32 cellular contexts compared by ENCODE assay signal in the genomic region with DNA sequence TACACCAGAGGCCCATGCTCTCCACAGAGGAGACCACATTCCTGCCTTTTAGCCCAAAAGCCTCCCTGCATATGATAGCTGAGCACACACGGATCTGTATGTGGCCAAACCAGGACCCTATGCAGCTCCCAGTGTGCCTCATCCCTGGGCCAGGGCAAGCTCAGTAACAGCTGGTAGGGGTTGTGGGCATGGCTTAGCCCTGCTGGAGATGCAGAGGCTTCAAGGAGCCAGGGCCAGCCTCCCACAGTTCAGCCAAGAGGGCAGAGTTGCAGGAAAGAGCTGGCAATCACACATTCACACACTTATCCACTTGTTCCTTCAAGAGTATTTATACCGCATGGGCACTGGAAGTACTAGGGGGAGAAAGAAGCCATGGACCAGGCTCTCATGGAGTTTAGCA. TPM values are rescaled to one million over a fixed set of nuclear protein-coding genes. Genes with fewer than 3 reads are reported as not detected.
DNase-seq lines count a peak whose midpoint lies in the region; ATAC-seq and TF ChIP-seq lines count a peak whose summit lies in the region.
"Had no signal": no experiment of that assay in that cellular context is flagged by ENCODE, and none has a peak within 500 bp of the region (broad histone marks: within the 10 kb centered on the region; RNA-seq: fewer than 3 reads in every experiment).

No MANE protein-coding gene starts in this region.

- no peak overlapping the region for H3K27ac Mint-ChIP-seq in nephron
- no peak overlapping the region for H3K27ac Mint-ChIP-seq in stimulated activated effector memory CD8-positive, alpha-beta T cell treated with anti-CD3 and anti-CD28 coated beads, Interleukin-12 subunit alpha, Interleukin-12 subunit beta, amount 100 ng/mL, for 72 hours
- H3K27ac Mint-ChIP-seq: B cell; CD8-positive, alpha-beta T cell had no signal

- no peak for TF ChIP-seq EP300 in esophagus muscularis mucosa (IDR thresholded peaks at IDR 0.05)
- TF ChIP-seq EP300 in transverse colon (IDR thresholded peaks at IDR 0.05; ENCODE audit: low read depth): no peak

- H3K27me3 ChIP-seq in right atrium auricular region: no peaks in the 10 kb centered on the region
- H3K27me3 ChIP-seq in esophagus muscularis mucosa: no peaks in the 10 kb centered on the region
- H3K27me3 ChIP-seq in transverse colon: peaks cover 52% of the 10 kb centered on the region
- H3K27me3 ChIP-seq: pancreas had no signal

- peak; percentile 50 for ATAC-seq in Right ventricle myocardium inferior
- ATAC-seq in stimulated activated effector memory CD8-positive, alpha-beta T cell treated with anti-CD3 and anti-CD28 coated beads, Interleukin-12 subunit alpha, Interleukin-12 subunit beta, amount 100 ng/mL, for 72 hours: no peak
- ATAC-seq: CD8-positive, alpha-beta T cell; HCT116 had no signal

- TF ChIP-seq CTCF in right atrium auricular region (IDR thresholded peaks at IDR 0.05) (no peak), esophagus muscularis mucosa (IDR thresholded peaks at IDR 0.05) (no peak), nephron (IDR thresholded peaks at IDR 0.05; ENCODE audit: unreplicated experiment in 3 of 3) (no peak), transverse colon (IDR thresholded peaks at IDR 0.05) (no peak)

- no peak overlapping the region for H3K4me3 ChIP-seq in right atrium auricular region
- no peak overlapping the region for H3K4me3 ChIP-seq in esophagus muscularis mucosa
- H3K4me3 ChIP-seq in transverse colon: no peak overlapping the region
- H3K4me3 ChIP-seq: pancreas, thoracic aorta had no signal

- peaks cover 71% of the 10 kb centered on the region for H3K27me3 Mint-ChIP-seq in nephron (ENCODE audit: low read depth)

- no peak for DNase-seq in Right ventricle myocardium inferior (ENCODE audit: missing footprints)
- no peak for DNase-seq in right atrium auricular region (ENCODE audit: low spot score)
- no peak for DNase-seq in esophagus muscularis mucosa (ENCODE audit: extremely low spot score)
- DNase-seq in transverse colon: no peak
- DNase-seq in stimulated activated effector memory CD8-positive, alpha-beta T cell treated with anti-CD3 and anti-CD28 coated beads, Interleukin-12 subunit alpha, Interleukin-12 subunit beta, amount 100 ng/mL, for 72 hours (ENCODE audit: low spot score in 2 of 2): no peak
- no peak for DNase-seq in nucleus accumbens (lab: John Stamatoyannopoulos, UW)
- no peak for DNase-seq in hippocampal formation (lab: John Stamatoyannopoulos, UW)
- DNase-seq: ACHN; activated B cell treated with CpG ODN at 0.5 μM for 24 hours; activated CD4-positive, alpha-beta T cell treated with anti-CD3 and anti-CD28 coated beads, Interleukin-2, amount 50 U/mL, for 1 hour; activated gamma-delta T cell treated with Interleukin-2 at 50 U/mL for 16 hours; activated T-cell treated with anti-CD3 and anti-CD28 coated beads, Interleukin-2, amount 50 U/mL, for 1 hour; KG1; naive B cell; NCI-H1092 treated with DMSO at 0.1 percent for 48 hours; NCI-H1694 treated with DMSO at 0.1 percent for 48 hours; NCI-H446 treated with DMSO at 0.1 percent for 48 hours; retina; RPMI8226; small intestine; stimulated activated naive CD4-positive, alpha-beta T cell treated with Interleukin-2 at 50 U/mL for 16 hours; T-helper 1 cell had no signal

- H3K9me3 ChIP-seq in right atrium auricular region (no peaks in the 10 kb centered on the region), esophagus muscularis mucosa (no peaks in the 10 kb centered on the region), transverse colon (no peaks in the 10 kb centered on the region)
- H3K9me3 ChIP-seq: pancreas, thoracic aorta had no signal

- H3K9me3 Mint-ChIP-seq in nephron: no peaks in the 10 kb centered on the region
- no peaks in the 10 kb centered on the region for H3K9me3 Mint-ChIP-seq in stimulated activated effector memory CD8-positive, alpha-beta T cell treated with anti-CD3 and anti-CD28 coated beads, Interleukin-12 subunit alpha, Interleukin-12 subunit beta, amount 100 ng/mL, for 72 hours
- H3K9me3 Mint-ChIP-seq: activated B cell treated with CpG ODN at 0.5 μM for 24 hours; CD8-positive, alpha-beta T cell; naive B cell had no signal

- in situ Hi-C loops in transverse colon (cut with MboI; ENCODE audit: low pct_ligation_motif_present in 1 of 4, low pct_unique_long_range_greater_than_20kb in 1 of 4, low sequenced_read_pairs in 3 of 4): no loop called here

- H3K4me3 Mint-ChIP-seq in nephron: peak overlapping the region; percentile 66 to 80 (median 75)
- H3K4me3 Mint-ChIP-seq in stimulated activated effector memory CD8-positive, alpha-beta T cell treated with anti-CD3 and anti-CD28 coated beads, Interleukin-12 subunit alpha, Interleukin-12 subunit beta, amount 100 ng/mL, for 72 hours: no peak overlapping the region
- H3K4me3 Mint-ChIP-seq: activated B cell treated with CpG ODN at 0.5 μM for 24 hours, B cell had no signal

- peaks cover 21% of the 10 kb centered on the region for H3K4me1 Mint-ChIP-seq in nephron
- H3K4me1 Mint-ChIP-seq in stimulated activated effector memory CD8-positive, alpha-beta T cell treated with anti-CD3 and anti-CD28 coated beads, Interleukin-12 subunit alpha, Interleukin-12 subunit beta, amount 100 ng/mL, for 72 hours: peaks cover 13% of the 10 kb centered on the region

- WGBS in esophagus muscularis mucosa: 61% methylated on average over 2 of the region's 2 CpGs
- 95% methylated on average over 2 of the region's 2 CpGs; no CpG with 5 or more reads in 1 of the 2 donors for WGBS in transverse colon (ENCODE audit: low coverage in 1 of 2), 2 donors

- TF ChIP-seq POLR2A in esophagus muscularis mucosa (IDR thresholded peaks at IDR 0.05; ENCODE audit: low read depth) (no peak), transverse colon (IDR thresholded peaks at IDR 0.05) (no peak)

- H3K4me1 ChIP-seq in right atrium auricular region: peaks cover 0 to 65% of the 10 kb centered on the region in 2 donors
- peaks cover 36 to 73% (median 64%) of the 10 kb centered on the region in 4 donors for H3K4me1 ChIP-seq in esophagus muscularis mucosa
- peaks cover 18 to 33% (median 25%) of the 10 kb centered on the region in 4 donors for H3K4me1 ChIP-seq in transverse colon

- H3K36me3 Mint-ChIP-seq in nephron (ENCODE audit: low read depth): no peaks in the 10 kb centered on the region
- no peaks in the 10 kb centered on the region for H3K36me3 Mint-ChIP-seq in stimulated activated effector memory CD8-positive, alpha-beta T cell treated with anti-CD3 and anti-CD28 coated beads, Interleukin-12 subunit alpha, Interleukin-12 subunit beta, amount 100 ng/mL, for 72 hours
- H3K36me3 Mint-ChIP-seq: CD8-positive, alpha-beta T cell; naive B cell had no signal

- peak overlapping the region in 1 of 2 donors; percentile 33 for H3K27ac ChIP-seq in right atrium auricular region
- H3K27ac ChIP-seq in esophagus muscularis mucosa (replicated peaks in 1 of 4): peak overlapping the region; percentile 97 to 99 (median 98)
- H3K27ac ChIP-seq in transverse colon: peak overlapping the region in 3 of 4 donors; percentile 86 to 95 (median 86)
- H3K27ac ChIP-seq: HL-60, pancreas had no signal

- peaks cover 4% of the 10 kb centered on the region for H3K36me3 ChIP-seq in right atrium auricular region
- peaks cover 0 to 14% (median 0%) of the 10 kb centered on the region in 4 donors for H3K36me3 ChIP-seq in esophagus muscularis mucosa
- H3K36me3 ChIP-seq in transverse colon: no peaks in the 10 kb centered on the region
- H3K36me3 ChIP-seq: pancreas, thoracic aorta had no signal

- intact Hi-C loops in Right ventricle myocardium inferior (cut with DNase I): loop anchor here (2.0 to 10.0 kb wide), 2 partner anchors 24 to 152 kb away; a partner anchor contains a TSS
- intact Hi-C loops in esophagus muscularis mucosa (cut with DNase I): no loop called here
- intact Hi-C loops in transverse colon (cut with DNase I; ENCODE audit: low total_unique reads): no loop called here

RNA-seq across cellular contexts. Expression of a gene that starts 1.6 kb away (rescaled TPM):
- total RNA-seq in Right ventricle myocardium inferior: 260 TPM
- total RNA-seq in right atrium auricular region: 10 to 100 TPM; 80.2 to 91.7 TPM
- total RNA-seq in esophagus muscularis mucosa: 100 to 1,000 TPM in 3 of 4 donors, 10 to 100 TPM in 1; 99.2 to 342 (median 175) TPM
- 100 to 1,000 TPM in 2 of 4 donors, 10 to 100 TPM in 2; 34.5 to 198 (median 91.3) TPM for total RNA-seq in transverse colon
- total RNA-seq: MCF 10A had no signal

RNA-seq across cellular contexts. Expression of a gene that starts 24.4 kb away (rescaled TPM):
- 3.1 TPM for total RNA-seq in Right ventricle myocardium inferior
- total RNA-seq in right atrium auricular region: 1 to 10 TPM; 3.8 to 5.9 TPM
- 10 to 100 TPM in 1 of 4 donors, 1 to 10 TPM in 3; 5.8 to 11.8 (median 9.4) TPM for total RNA-seq in esophagus muscularis mucosa
- total RNA-seq in transverse colon: 10 to 100 TPM in 1 of 4 donors, 1 to 10 TPM in 3; 6.8 to 13.7 (median 8.3) TPM

RNA-seq across cellular contexts. Expression of a gene that starts 31.0 kb away (rescaled TPM):
- total RNA-seq in Right ventricle myocardium inferior (0.16 TPM), right atrium auricular region (under 1 TPM in 1 of 2 donors, not detected in 1; 0.24 TPM), esophagus muscularis mucosa (under 1 TPM in 1 of 4 donors, not detected in 3; 0.40 TPM), transverse colon (under 1 TPM in 1 of 4 donors, not detected in 3; 0.14 TPM)
- total RNA-seq: activated B cell treated with CpG ODN at 0.5 μM for 24 hours; B cell; CD8-positive, alpha-beta T cell; dermis microvascular lymphatic vessel endothelial cell; MCF 10A; pancreas; SK-MEL-5; thoracic aorta had no signal
